8 cellular contexts compared by ENCODE assay signal in genomic region chr9:136245194-136246150, GRCh38. TPM values are rescaled to one million over a fixed set of nuclear protein-coding genes. Genes with fewer than 3 reads are reported as not detected.
DNase-seq lines count a peak whose midpoint lies in the region; ATAC-seq and TF ChIP-seq lines count a peak whose summit lies in the region.

QSOX2 (minus strand) TSS chr9:136245812; CDS start chr9:136245803, 9 bp downstream.

- CTCF ChIA-PET in Calu3 (lab: Charles Lee), result no interaction called here

- H3K27me3 ChIP-seq in MM.1S (replicated peaks; ENCODE audit: insufficient read depth, low read length) (peaks cover 44% of the 10 kb centered on the region), osteoblast (ENCODE audit: insufficient read depth, low read length) (peaks cover 37% of the 10 kb centered on the region)

- H3K9ac ChIP-seq in MM.1S (ENCODE audit: low read length), result peak within 1 kb of the TSS; percentile 71

- H3K36me3 ChIP-seq in MM.1S (replicated peaks; ENCODE audit: insufficient read depth, low read length), result no peaks in the 10 kb centered on the region
- H3K36me3 ChIP-seq in osteoblast (ENCODE audit: insufficient read depth, low read length), result no peaks in the 10 kb centered on the region

- peaks cover 19% of the 10 kb centered on the region for H3F3A ChIP-seq in MM.1S (ENCODE audit: insufficient read depth, low read length)

- DNase-seq in Calu3, result peak; percentile 75
- peak; percentile 71 for DNase-seq in MM.1S
- peak; percentile 47 for DNase-seq in SKM-1 treated with dmso at 0.1 percent for 144 hours (lab: John Stamatoyannopoulos, UW; ENCODE audit: unreplicated experiment)
- peak; percentile 85 for DNase-seq in glomerular visceral epithelial cell (ENCODE audit: extremely low spot score)
- DNase-seq in osteoblast (ENCODE audit: insufficient read length, low spot score, missing footprints), result peak; percentile 98

- peaks cover 49% of the 10 kb centered on the region for H3K79me2 ChIP-seq in MM.1S (ENCODE audit: low read length)
- peaks cover 44% of the 10 kb centered on the region for H3K79me2 ChIP-seq in osteoblast (ENCODE audit: insufficient read depth, low read length)

- peaks cover 22% of the 10 kb centered on the region for H3K36me3 Mint-ChIP-seq in Calu3 (ENCODE audit: insufficient read depth, unreplicated experiment)
- peaks cover 3% of the 10 kb centered on the region for H3K36me3 Mint-ChIP-seq in activated naive CD4-positive, alpha-beta T cell treated with anti-CD3 and anti-CD28 coated beads, Interleukin-2, amount 50 U/mL, for 24 hours

- H3K4me2 ChIP-seq in MM.1S (ENCODE audit: low read depth, low read length) (peak within 1 kb of the TSS; percentile 98), osteoblast (ENCODE audit: insufficient read depth, low read length) (peak within 1 kb of the TSS; percentile 99)

- no TSS peak for BruUV-seq in Calu3 (replicated peaks; lab: Mats Ljungman, UMichigan)

- peak within 1 kb of the TSS; percentile 82 for H3K27ac Mint-ChIP-seq in Calu3 (ENCODE audit: unreplicated experiment)
- peak within 1 kb of the TSS; percentile 98 for H3K27ac Mint-ChIP-seq in activated naive CD4-positive, alpha-beta T cell treated with anti-CD3 and anti-CD28 coated beads, Interleukin-2, amount 50 U/mL, for 24 hours

- H2AFZ ChIP-seq in MM.1S (ENCODE audit: low read length) (no peak within 1 kb of the TSS; the same call in 1 of the 2 replicates), osteoblast (ENCODE audit: low read length) (peak within 1 kb of the TSS; percentile 70)

- no peak for TF ChIP-seq CTCF in Calu3 (IDR thresholded peaks at IDR 0.05; ENCODE audit: unreplicated experiment)
- no peak for TF ChIP-seq CTCF in MM.1S (IDR thresholded peaks at IDR 0.05; ENCODE audit: low read length)
- TF ChIP-seq CTCF in osteoblast (IDR thresholded peaks at IDR 0.05; ENCODE audit: extremely low read depth, low read depth, low read length), result no peak

- peak within 1 kb of the TSS; percentile 78 for H3K4me3 ChIP-seq in MM.1S (ENCODE audit: low read length)
- peak within 1 kb of the TSS; percentile 84 for H3K4me3 ChIP-seq in osteoblast (ENCODE audit: insufficient read depth, low read length)

- ATAC-seq in GM21723 (IDR thresholded peaks at IDR 0.05; ENCODE audit: unreplicated experiment), result peak; percentile 46

- peaks cover 23% of the 10 kb centered on the region for H3K4me1 Mint-ChIP-seq in Calu3 (ENCODE audit: low read depth, unreplicated experiment)
- peaks cover 41% of the 10 kb centered on the region for H3K4me1 Mint-ChIP-seq in activated naive CD4-positive, alpha-beta T cell treated with anti-CD3 and anti-CD28 coated beads, Interleukin-2, amount 50 U/mL, for 24 hours

- H3K4me3 Mint-ChIP-seq in Calu3 (ENCODE audit: low read depth, unreplicated experiment), result peak within 1 kb of the TSS; percentile 86
- H3K4me3 Mint-ChIP-seq in activated naive CD4-positive, alpha-beta T cell treated with anti-CD3 and anti-CD28 coated beads, Interleukin-2, amount 50 U/mL, for 24 hours, result peak within 1 kb of the TSS; percentile 99

- H3K4me1 ChIP-seq in MM.1S (ENCODE audit: low read length) (peaks cover 22% of the 10 kb centered on the region), osteoblast (ENCODE audit: insufficient read depth, low read length) (peaks cover 18% of the 10 kb centered on the region)

- no peaks in the 10 kb centered on the region for H3K9me3 ChIP-seq in MM.1S (replicated peaks; ENCODE audit: insufficient read depth, low read length)
- H3K9me3 ChIP-seq in osteoblast (ENCODE audit: low read depth, low read length), result no peaks in the 10 kb centered on the region

- intact Hi-C loops in Calu3 (cut with micrococcal nuclease; ENCODE audit: unreplicated experiment), result no loop called here

- peaks cover 33% of the 10 kb centered on the region for H3K27me3 Mint-ChIP-seq in Calu3 (ENCODE audit: unreplicated experiment)
- no peaks in the 10 kb centered on the region for H3K27me3 Mint-ChIP-seq in activated naive CD4-positive, alpha-beta T cell treated with anti-CD3 and anti-CD28 coated beads, Interleukin-2, amount 50 U/mL, for 24 hours

- H4K20me1 ChIP-seq in MM.1S (ENCODE audit: insufficient read depth, low read length) (no peaks in the 10 kb centered on the region; the same call in 1 of the 2 replicates), osteoblast (ENCODE audit: insufficient read depth, low read length) (peaks cover 40% of the 10 kb centered on the region)

- no peaks in the 10 kb centered on the region for H3K9me2 ChIP-seq in MM.1S (replicated peaks; ENCODE audit: insufficient read depth, low read length)

- H3K27ac ChIP-seq in MM.1S (ENCODE audit: low read length) (peak within 1 kb of the TSS; percentile 42; the same call in 1 of the 2 replicates), osteoblast (ENCODE audit: low read depth, low read length) (no peak within 1 kb of the TSS), temporal lobe (ENCODE audit: low read depth, low read length) (peak within 1 kb of the TSS; percentile 65)

- no peaks in the 10 kb centered on the region for H3K9me3 Mint-ChIP-seq in Calu3 (ENCODE audit: low read depth, unreplicated experiment)
- H3K9me3 Mint-ChIP-seq in activated naive CD4-positive, alpha-beta T cell treated with anti-CD3 and anti-CD28 coated beads, Interleukin-2, amount 50 U/mL, for 24 hours, result no peaks in the 10 kb centered on the region

RNA-seq across cellular contexts. Expression of gene QSOX2, which starts in this region (rescaled TPM):
- total RNA-seq in Calu3 (2022), result 18.9 and 20.5 TPM in 2 replicates
- total RNA-seq in osteoblast, result 6.8 and 12.7 TPM in 2 replicates
- 8.4 TPM for total RNA-seq in temporal lobe

Comparison
In these comparisons a context has a peak if more than half of its experiments do, and no peak if none do; other contexts are left out.
1. DNase-seq: peak in every context shown above with its lines; median percentile 98 in osteoblast; 85 in glomerular visceral epithelial cell; 75 in Calu3; 71 in MM.1S; 47 in SKM-1 treated with dmso at 0.1 percent for 144 hours.